Comparison of ENCODE assay signal across 1 cellular context in genomic region chr20:1619861-1620444, GRCh38.
TF ChIP-seq lines count a peak whose summit lies in the region.

SIRPB1 (minus strand) TSS chr20:1620009; CDS start chr20:1619944, 65 bp downstream.

TF ChIP-seq in endothelial cell of umbilical vein, 7 proteins besides CTCF, POLR2A, EP300 and RAD21 (continued from another document):
- TF ChIP-seq POLR2AphosphoS5 (IDR thresholded peaks at IDR 0.05; ENCODE audit: insufficient read depth, low read depth, low read length) (no peak), EZH2 (IDR thresholded peaks at IDR 0.05; ENCODE audit: borderline replicate concordance, low read depth, low read length, severe bottlenecking) (no peak)
TF ChIP-seq in endothelial cell of umbilical vein: peak in this region for 0.
